2 cellular contexts compared by ENCODE assay signal in genomic region chr12:131941116-131941986, GRCh38.
TF ChIP-seq lines count a peak whose summit lies in the region.

No MANE protein-coding gene starts in this region.

TF ChIP-seq in IMR-90, 13 proteins besides CTCF, POLR2A, EP300 and RAD21:
- TF ChIP-seq MXI1 (IDR thresholded peaks at IDR 0.05; ENCODE audit: borderline replicate concordance, low read depth, low read length) (no peak), USF2 (IDR thresholded peaks at IDR 0.05; ENCODE audit: low read depth, low read length) (no peak), CEBPB (IDR thresholded peaks at IDR 0.05; ENCODE audit: low read depth, low read length) (no peak), MAZ (IDR thresholded peaks at IDR 0.05; ENCODE audit: borderline replicate concordance, low read depth, low read length) (no peak), FOS (IDR thresholded peaks at IDR 0.05; ENCODE audit: low read depth, low read length) (no peak), NFE2L2 (IDR thresholded peaks at IDR 0.05; ENCODE audit: low read depth, low read length) (no peak), ELK1 (IDR thresholded peaks at IDR 0.05; ENCODE audit: borderline replicate concordance, low read depth, low read length) (no peak), SMC3 (IDR thresholded peaks at IDR 0.05; ENCODE audit: low read depth, low read length) (no peak), BHLHE40 (IDR thresholded peaks at IDR 0.05; ENCODE audit: low read depth, low read length) (no peak), RCOR1 (IDR thresholded peaks at IDR 0.05; ENCODE audit: insufficient replicate concordance, low read length) (no peak), RFX5 (IDR thresholded peaks at IDR 0.05; ENCODE audit: low read depth, low read length) (no peak), MAFK (IDR thresholded peaks at IDR 0.05; ENCODE audit: low read depth, low read length) (no peak), CHD1 (IDR thresholded peaks at IDR 0.05; ENCODE audit: low read depth, low read length) (no peak)

TF ChIP-seq in SK-N-SH, 30 proteins besides CTCF, POLR2A, EP300 and RAD21:
- TF ChIP-seq RFX5 (IDR thresholded peaks at IDR 0.05; ENCODE audit: low read length) (no peak), ZBTB33 (IDR thresholded peaks at IDR 0.05; ENCODE audit: borderline replicate concordance, low read depth) (no peak), POLR2AphosphoS5 (IDR thresholded peaks at IDR 0.05; ENCODE audit: low read depth, low read length) (no peak), RXRA (IDR thresholded peaks at IDR 0.05; ENCODE audit: borderline replicate concordance, low read depth) (no peak), GATA2 (CRISPR knock-in tag; IDR thresholded peaks at IDR 0.05) (no peak), TAF1 (IDR thresholded peaks at IDR 0.05; ENCODE audit: borderline replicate concordance, low read depth, low read length) (no peak), FOXM1 (IDR thresholded peaks at IDR 0.05; ENCODE audit: low read depth) (no peak), SIN3A (IDR thresholded peaks at IDR 0.05; ENCODE audit: borderline replicate concordance, low read depth, low read length) (no peak), FOXJ3 (CRISPR knock-in tag; IDR thresholded peaks at IDR 0.05) (no peak), USF1 (IDR thresholded peaks at IDR 0.05; ENCODE audit: borderline replicate concordance, low read depth) (no peak), GABPA (IDR thresholded peaks at IDR 0.05; ENCODE audit: low read depth) (no peak), ELF1 (IDR thresholded peaks at IDR 0.05) (no peak), EZH2phosphoT487 (IDR thresholded peaks at IDR 0.05; ENCODE audit: borderline replicate concordance, low read depth) (no peak)
